9 cellular contexts compared by ENCODE assay signal in genomic region chr7:101804642-101805401, GRCh38. TPM values are rescaled to one million over a fixed set of nuclear protein-coding genes. Genes with fewer than 3 reads are reported as not detected.
DNase-seq lines count a peak whose midpoint lies in the region; ATAC-seq and TF ChIP-seq lines count a peak whose summit lies in the region.
"Had no signal": no experiment of that assay in that cellular context is flagged by ENCODE, and none has a peak within 500 bp of the region (broad histone marks: within the 10 kb centered on the region; RNA-seq: fewer than 3 reads in every experiment).

No MANE protein-coding gene starts in this region.

- H3K27me3 Mint-ChIP-seq in chondrocyte (ENCODE audit: low read depth), result peaks cover 41% of the 10 kb centered on the region
- H3K27me3 Mint-ChIP-seq in neural crest cell (ENCODE audit: low read depth), result peaks cover 72% of the 10 kb centered on the region

- no peaks in the 10 kb centered on the region for H3K9me3 ChIP-seq in gastrocnemius medialis

- DNase-seq in GM10266 (ENCODE audit: extremely low spot score) (peak; percentile 21), chondrocyte (ENCODE audit: low spot score) (no peak), neural crest cell (ENCODE audit: low read depth, low spot score) (no peak), AG08396 (ENCODE audit: low spot score) (no peak), gastrocnemius medialis (no peak)
- DNase-seq: NCI-H1105 treated with DMSO at 0.1 percent for 48 hours; stimulated activated CD4-positive, alpha-beta T cell treated with anti-CD3 and anti-CD28 coated beads, Interleukin-1b, Interleukin-23, amount 100 ng/mL, for 48 hours had no signal

- no peak overlapping the region for H3K27ac ChIP-seq in gastrocnemius medialis

- H3K36me3 Mint-ChIP-seq in chondrocyte (ENCODE audit: low read depth), result no peaks in the 10 kb centered on the region
- H3K36me3 Mint-ChIP-seq in neural crest cell (ENCODE audit: low read depth), result no peaks in the 10 kb centered on the region

- no peak for ATAC-seq in GM18517 (IDR thresholded peaks at IDR 0.05; ENCODE audit: unreplicated experiment)
- no peak for ATAC-seq in gastrocnemius medialis

- in situ Hi-C loops in gastrocnemius medialis (cut with MboI; ENCODE audit: low sequenced_read_pairs in 4 of 4), result loop anchor here in 2 of 4 donors (25.0 kb wide), 2 partner anchors 118 to 432 kb away; no protein-coding TSS in a partner anchor

- H3K27me3 ChIP-seq in gastrocnemius medialis, result peaks cover 21 to 30% (median 26%) of the 10 kb centered on the region in 3 donors

- H3K27ac Mint-ChIP-seq in chondrocyte (ENCODE audit: unreplicated experiment), result no peak overlapping the region
- H3K27ac Mint-ChIP-seq in neural crest cell (ENCODE audit: unreplicated experiment), result no peak overlapping the region

- H3K4me1 Mint-ChIP-seq in chondrocyte (ENCODE audit: low read depth) (peaks cover 9% of the 10 kb centered on the region), neural crest cell (peaks cover 8% of the 10 kb centered on the region)

- H3K4me3 ChIP-seq in gastrocnemius medialis, result no peak overlapping the region

- TF ChIP-seq CTCF in GM10266 (IDR thresholded peaks at IDR 0.05; ENCODE audit: control insufficient read depth, insufficient read depth, low read depth, missing control alignments) (no peak), LNCAP (IDR thresholded peaks at IDR 0.05) (0 out of 2 replicates have a peak, but pooled peaks have one; percentile 14), chondrocyte (IDR thresholded peaks at IDR 0.05) (peak; percentile 26), neural crest cell (conservative IDR thresholded peaks at IDR 0.05) (peak; percentile 57), gastrocnemius medialis (IDR thresholded peaks at IDR 0.05 in 4 of 5, conservative IDR thresholded peaks at IDR 0.05 in 1 of 5) (peak in 1 of 5 experiments; percentile 12)

- no peak for TF ChIP-seq POLR2A in gastrocnemius medialis (IDR thresholded peaks at IDR 0.05)

- H3K36me3 ChIP-seq in gastrocnemius medialis, result no peaks in the 10 kb centered on the region

- no peak overlapping the region for H3K4me3 Mint-ChIP-seq in chondrocyte (ENCODE audit: unreplicated experiment)
- H3K4me3 Mint-ChIP-seq in neural crest cell, result no peak overlapping the region

- H3K4me1 ChIP-seq in gastrocnemius medialis, result peaks cover 6 to 7% of the 10 kb centered on the region in 2 donors

- intact Hi-C loops in gastrocnemius medialis (cut with DNase I; ENCODE audit: low total_unique reads), result loop anchor here (10.0 kb wide), 1 partner anchor 230 kb away; no protein-coding TSS in a partner anchor

- H3K9me3 Mint-ChIP-seq in chondrocyte (ENCODE audit: low read depth), result no peaks in the 10 kb centered on the region
- no peaks in the 10 kb centered on the region for H3K9me3 Mint-ChIP-seq in neural crest cell

RNA-seq across cellular contexts. Expression of gene CUX1, which starts 12.6 kb away (rescaled TPM):
- total RNA-seq in chondrocyte (112 to 154 TPM (median 118 TPM) in 3 replicates), neural crest cell (56.0 and 60.0 TPM in 2 replicates), gastrocnemius medialis (10 to 100 TPM; 44.1 to 57.9 (median 54.9) TPM)
